Comparison of ENCODE assay signal across 21 cellular contexts in genomic region chr6:147787407-147787806, GRCh38.
DNase-seq lines count a peak whose midpoint lies in the region; ATAC-seq and TF ChIP-seq lines count a peak whose summit lies in the region.
"Had no signal": no experiment of that assay in that cellular context is flagged by ENCODE, and none has a peak within 500 bp of the region (broad histone marks: within the 10 kb centered on the region; RNA-seq: fewer than 3 reads in every experiment).

No MANE protein-coding gene starts in this region.

- intact Hi-C loops in Right ventricle myocardium superior (cut with DNase I), result no loop called here

- no peaks in the 10 kb centered on the region for H3K9me2 ChIP-seq in Loucy (replicated peaks; ENCODE audit: low read depth, low read length)
- no peaks in the 10 kb centered on the region for H3K9me2 ChIP-seq in neural cell (ENCODE audit: insufficient read depth, low read length)

- H3K27ac ChIP-seq in VCaP (no peak overlapping the region), neural cell (ENCODE audit: low read length) (no peak overlapping the region)
- H3K27ac ChIP-seq: gastrocnemius medialis, prostate gland, RWPE1, skin epidermis, transverse colon had no signal

- TF ChIP-seq EP300 in neural cell (conservative IDR thresholded peaks at IDR 0.05; ENCODE audit: poor library complexity, severe bottlenecking), result peak; percentile 58

- no peak overlapping the region for H3K4me2 ChIP-seq in Loucy (ENCODE audit: low read depth, low read length, poor library complexity, severe bottlenecking)
- H3K4me2 ChIP-seq in neural cell (ENCODE audit: low read length), result no peak overlapping the region

- TF ChIP-seq CTCF in Loucy (conservative IDR thresholded peaks at IDR 0.05; ENCODE audit: low read length), result peak; percentile 71
- TF ChIP-seq CTCF in VCaP (conservative IDR thresholded peaks at IDR 0.05), result peak; percentile 69
- TF ChIP-seq CTCF in neural cell (IDR thresholded peaks at IDR 0.05; ENCODE audit: poor library complexity, severe bottlenecking), result peak; percentile 49

- H3K9me3 ChIP-seq in Loucy (ENCODE audit: insufficient read depth, low read depth, low read length) (no peaks in the 10 kb centered on the region), neural cell (ENCODE audit: low read length) (peaks cover 7% of the 10 kb centered on the region)
- H3K9me3 ChIP-seq: gastrocnemius medialis, prostate gland, transverse colon had no signal

- H4K20me1 ChIP-seq in Loucy (ENCODE audit: insufficient read depth, low read length, poor library complexity, severe bottlenecking), result no peaks in the 10 kb centered on the region
- H4K20me1 ChIP-seq in neural cell (ENCODE audit: insufficient read depth), result no peaks in the 10 kb centered on the region

- no peaks in the 10 kb centered on the region for H3K4me1 ChIP-seq in Loucy (ENCODE audit: insufficient read depth, low read length, poor library complexity, severe bottlenecking)
- H3K4me1 ChIP-seq: gastrocnemius medialis, prostate gland, transverse colon had no signal

- H3K9ac ChIP-seq in Loucy (ENCODE audit: low read depth, low read length, poor library complexity, severe bottlenecking) (no peak overlapping the region), neural cell (ENCODE audit: low read length) (no peak overlapping the region)

- H3K27me3 ChIP-seq in Loucy (ENCODE audit: insufficient read depth, low read length, poor library complexity, severe bottlenecking), result no peaks in the 10 kb centered on the region
- no peaks in the 10 kb centered on the region for H3K27me3 ChIP-seq in neural cell (ENCODE audit: insufficient read depth, low read depth, low read length)
- H3K27me3 ChIP-seq: gastrocnemius medialis, transverse colon had no signal

- H3K4me3 ChIP-seq in Loucy (ENCODE audit: low read length, poor library complexity, severe bottlenecking) (no peak overlapping the region), neural cell (ENCODE audit: low read length) (no peak overlapping the region)
- H3K4me3 ChIP-seq: gastrocnemius medialis, prostate gland, skin epidermis, transverse colon had no signal

- ATAC-seq in Right ventricle myocardium superior (ENCODE audit: poor library complexity) (no peak), GM18517 (IDR thresholded peaks at IDR 0.05; ENCODE audit: unreplicated experiment) (no peak)
- no peak for ATAC-seq in stimulated activated naive CD8-positive, alpha-beta T cell treated with anti-CD3 and anti-CD28 coated beads, Interleukin-15, Interleukin-2, amounts not matched to agents 100 U/mL and 50 U/mL, for 24 hours
- ATAC-seq: activated CD8-positive, alpha-beta memory T cell treated with anti-CD3 and anti-CD28 coated beads, Interleukin-2, amount 10 ng/mL, durations not matched to agents 7 days and 5 days; esophagus mucosa; gastrocnemius medialis had no signal

- H3K36me3 ChIP-seq in Loucy (ENCODE audit: insufficient read depth, low read length) (no peaks in the 10 kb centered on the region), neural cell (ENCODE audit: insufficient read depth, low read length) (no peaks in the 10 kb centered on the region)
- H3K36me3 ChIP-seq: gastrocnemius medialis, prostate gland, transverse colon had no signal

- no peak overlapping the region for H2AFZ ChIP-seq in Loucy (ENCODE audit: low read length)
- H2AFZ ChIP-seq in neural cell (ENCODE audit: low read depth, low read length), result no peak overlapping the region

- DNase-seq in COR-L47 (lab: John Stamatoyannopoulos, UW) (peak; percentile 0), Right ventricle myocardium superior (no peak)
- DNase-seq in stimulated activated naive CD8-positive, alpha-beta T cell treated with anti-CD3 and anti-CD28 coated beads, Interleukin-15, Interleukin-2, amounts not matched to agents 100 U/mL and 50 U/mL, for 24 hours, result no peak
- DNase-seq: activated CD4-positive, alpha-beta T cell treated with anti-CD3 and anti-CD28 coated beads for 48 hours; activated CD8-positive, alpha-beta memory T cell treated with anti-CD3 and anti-CD28 coated beads, Interleukin-2, amount 10 ng/mL, durations not matched to agents 7 days and 5 days; Calu3; EL; gastrocnemius medialis; HFFc6; NCI-H2029; NCI-H446; T-helper 9 cell; transverse colon had no signal

- no peaks in the 10 kb centered on the region for H3K79me2 ChIP-seq in Loucy (ENCODE audit: insufficient read depth, low read length)
- no peaks in the 10 kb centered on the region for H3K79me2 ChIP-seq in neural cell (replicated peaks; ENCODE audit: insufficient read depth, low read length)

- TF ChIP-seq RAD21 in neural cell (conservative IDR thresholded peaks at IDR 0.05), result peak; percentile 48

- H3F3A ChIP-seq in Loucy (ENCODE audit: low read depth), result no peaks in the 10 kb centered on the region
- H3F3A ChIP-seq in neural cell (ENCODE audit: insufficient read depth, low read length, poor library complexity, severe bottlenecking), result peaks cover 4% of the 10 kb centered on the region

TF ChIP-seq in neural cell, 6 proteins besides CTCF, POLR2A, EP300 and RAD21:
- no peak for TF ChIP-seq TAF1 (IDR thresholded peaks at IDR 0.05; ENCODE audit: low read depth)
- peak; percentile 82 for TF ChIP-seq POLR2AphosphoS5 (IDR thresholded peaks at IDR 0.05)
- TF ChIP-seq SMC3 (conservative IDR thresholded peaks at IDR 0.05; ENCODE audit: poor library complexity), result peak; percentile 38
